Comparison of ENCODE assay signal across 38 cellular contexts in genomic region chr6:154637392-154637791, GRCh38.
"Had no signal": no experiment of that assay in that cellular context is flagged by ENCODE, and none has a peak within 500 bp of the region (broad histone marks: within the 10 kb centered on the region; RNA-seq: fewer than 3 reads in every experiment).

No MANE protein-coding gene starts in this region.

- H3K27ac ChIP-seq: body of pancreas, brain microvascular endothelial cell, breast epithelium, WERI-Rb-1 had no signal

- ATAC-seq: activated CD8-positive, alpha-beta T cell treated with anti-CD3 and anti-CD28 coated beads for 36 hours; activated naive CD4-positive, alpha-beta T cell treated with anti-CD3 and anti-CD28 coated beads, Interleukin-2, amount 50 U/mL, for 72 hours; activated naive CD8-positive, alpha-beta T cell treated with anti-CD3 and anti-CD28 coated beads, Interleukin-2, amount 50 U/mL, for 24 hours; activated T-cell treated with anti-CD3 and anti-CD28 coated beads, Interleukin-2, amount 50 U/mL, for 4 hours; activated T-cell treated with anti-CD3 and anti-CD28 coated beads, Interleukin-2, amount 50 U/mL, for 72 hours; activated T-helper 17 cell treated with anti-CD3 and anti-CD28 coated beads, Interleukin-2, amount 50 U/mL, for 72 hours; body of pancreas had no signal

- DNase-seq: activated B cell treated with CpG ODN at 0.5 μM for 24 hours; activated CD4-positive, alpha-beta memory T cell treated with anti-CD3 and anti-CD28 coated beads for 36 hours; activated CD4-positive, alpha-beta T cell treated with anti-CD3 and anti-CD28 coated beads for 4 hours; activated CD4-positive, alpha-beta T cell treated with anti-CD3 and anti-CD28 coated beads, Interleukin-2, amount 10 ng/mL, durations not matched to agents 24 days and 14 days; activated CD4-positive, alpha-beta T cell treated with anti-CD3 and anti-CD28 coated beads, Interleukin-2, amount 50 U/mL, for 1 hour; activated CD4-positive, alpha-beta T cell treated with anti-CD3 and anti-CD28 coated beads, Interleukin-2, amount 50 U/mL, for 4 hours; activated CD4-positive, CD25-positive, alpha-beta regulatory T cell treated with anti-CD3 and anti-CD28 coated beads, Interleukin-2, amount 50 U/mL, for 72 hours; activated CD8-positive, alpha-beta memory T cell treated with anti-CD3 and anti-CD28 coated beads, Interleukin-2, amount 50 U/mL, for 4 hours; activated CD8-positive, alpha-beta T cell treated with anti-CD3 and anti-CD28 coated beads for 36 hours; activated effector memory CD4-positive, alpha-beta T cell treated with anti-CD3 and anti-CD28 coated beads, Interleukin-2, amount 50 U/mL, for 16 hours; activated gamma-delta T cell treated with Interleukin-2 at 50 U/mL for 16 hours; activated naive CD4-positive, alpha-beta T cell; activated naive CD4-positive, alpha-beta T cell treated with anti-CD3 and anti-CD28 coated beads for 36 hours; activated naive CD4-positive, alpha-beta T cell treated with anti-CD3 and anti-CD28 coated beads, Interleukin-2, amount 50 U/mL, for 16 hours; activated naive CD8-positive, alpha-beta T cell treated with anti-CD3 and anti-CD28 coated beads, Interleukin-2, amount 10 ng/mL, durations not matched to agents 7 days and 5 days; activated naive CD8-positive, alpha-beta T cell treated with anti-CD3 and anti-CD28 coated beads, Interleukin-2, amount 50 U/mL, for 24 hours; activated T-cell treated with anti-CD3 and anti-CD28 coated beads for 4 hours; activated T-cell treated with anti-CD3 and anti-CD28 coated beads, Interleukin-2, amount 50 U/mL, for 1 hour; activated T-cell treated with anti-CD3 and anti-CD28 coated beads, Interleukin-2, amount 50 U/mL, for 4 hours; activated T-cell treated with anti-CD3 and anti-CD28 coated beads, Interleukin-2, amount 50 U/mL, for 72 hours; amniotic stem cell; aorta; body of pancreas; brain microvascular endothelial cell; central memory CD4-positive, alpha-beta T cell; T-helper 1 cell; T-helper 2 cell; T-helper 9 cell; WERI-Rb-1 had no signal

- H3K27me3 ChIP-seq: body of pancreas, brain microvascular endothelial cell, breast epithelium had no signal

- H3K4me3 ChIP-seq: body of pancreas, breast epithelium had no signal

- H3K36me3 ChIP-seq: brain microvascular endothelial cell, breast epithelium, WERI-Rb-1 had no signal

- H3K27ac Mint-ChIP-seq: activated B cell treated with CpG ODN at 0.5 μM for 24 hours; activated CD4-positive, alpha-beta memory T cell treated with anti-CD3 and anti-CD28 coated beads for 36 hours; activated CD4-positive, alpha-beta T cell treated with anti-CD3 and anti-CD28 coated beads, Interleukin-2, amount 10 ng/mL, durations not matched to agents 24 days and 14 days; activated CD8-positive, alpha-beta T cell treated with anti-CD3 and anti-CD28 coated beads for 36 hours; activated naive CD4-positive, alpha-beta T cell treated with anti-CD3 and anti-CD28 coated beads for 36 hours; activated naive CD4-positive, alpha-beta T cell treated with anti-CD3 and anti-CD28 coated beads, Interleukin-2, amount 50 U/mL, for 72 hours; activated naive CD8-positive, alpha-beta T cell treated with anti-CD3 and anti-CD28 coated beads, Interleukin-2, amount 10 ng/mL, durations not matched to agents 7 days and 5 days; activated naive CD8-positive, alpha-beta T cell treated with anti-CD3 and anti-CD28 coated beads, Interleukin-2, amount 50 U/mL, for 24 hours; activated T-cell treated with anti-CD3 and anti-CD28 coated beads, Interleukin-2, amount 50 U/mL, for 72 hours; activated T-helper 1 cell treated with anti-CD3 and anti-CD28 coated beads, Interleukin-12 subunit alpha, Interleukin-12 subunit beta, Interleukin-2, Interleukin-4 antibody, amounts not matched to agents 30 ng/mL and 10 ng/mL and 1 ng/mL, durations not matched to agents 14 hours and 24 hours and 36 hours; activated T-helper 17 cell treated with anti-CD3 and anti-CD28 coated beads, Interleukin-2, amount 50 U/mL, for 72 hours; T-helper 1 cell treated with Interleukin-12 subunit alpha and Interleukin-12 subunit beta and Interleukin-4 antibody, amounts not matched to agents 30 μg/mL and 1 μg/mL, for 36 hours; T-helper 2 cell treated with Interferon-gamma antibody and Interleukin-4, amounts not matched to agents 5 μg/mL and 100 μg/mL, for 36 hours had no signal

- H3K4me3 Mint-ChIP-seq: activated B cell treated with CpG ODN at 0.5 μM for 24 hours; activated CD4-positive, alpha-beta memory T cell treated with anti-CD3 and anti-CD28 coated beads for 36 hours; activated CD4-positive, alpha-beta T cell treated with anti-CD3 and anti-CD28 coated beads, Interleukin-2, amount 10 ng/mL, durations not matched to agents 24 days and 14 days; activated CD8-positive, alpha-beta T cell treated with anti-CD3 and anti-CD28 coated beads for 36 hours; activated naive CD4-positive, alpha-beta T cell treated with anti-CD3 and anti-CD28 coated beads for 36 hours; activated naive CD8-positive, alpha-beta T cell treated with anti-CD3 and anti-CD28 coated beads, Interleukin-2, amount 10 ng/mL, durations not matched to agents 7 days and 5 days; activated naive CD8-positive, alpha-beta T cell treated with anti-CD3 and anti-CD28 coated beads, Interleukin-2, amount 50 U/mL, for 24 hours; activated T-cell treated with anti-CD3 and anti-CD28 coated beads, Interleukin-2, amount 50 U/mL, for 4 hours; activated T-cell treated with anti-CD3 and anti-CD28 coated beads, Interleukin-2, amount 50 U/mL, for 72 hours; activated T-helper 1 cell treated with anti-CD3 and anti-CD28 coated beads, Interleukin-12 subunit alpha, Interleukin-12 subunit beta, Interleukin-2, Interleukin-4 antibody, amounts not matched to agents 30 ng/mL and 10 ng/mL and 1 ng/mL, durations not matched to agents 14 hours and 24 hours and 36 hours; activated T-helper 17 cell treated with anti-CD3 and anti-CD28 coated beads, Interleukin-2, amount 50 U/mL, for 72 hours; T-helper 1 cell treated with Interleukin-12 subunit alpha and Interleukin-12 subunit beta and Interleukin-4 antibody, amounts not matched to agents 30 μg/mL and 1 μg/mL, for 36 hours; T-helper 2 cell treated with Interferon-gamma antibody and Interleukin-4, amounts not matched to agents 5 μg/mL and 100 μg/mL, for 36 hours had no signal

- H3K27me3 Mint-ChIP-seq: activated CD4-positive, alpha-beta T cell treated with anti-CD3 and anti-CD28 coated beads, Interleukin-2, amount 10 ng/mL, durations not matched to agents 24 days and 14 days; activated naive CD8-positive, alpha-beta T cell treated with anti-CD3 and anti-CD28 coated beads, Interleukin-2, amount 10 ng/mL, durations not matched to agents 7 days and 5 days had no signal

- H3K4me1 ChIP-seq: body of pancreas, breast epithelium had no signal

- H3K36me3 Mint-ChIP-seq: activated CD4-positive, alpha-beta memory T cell treated with anti-CD3 and anti-CD28 coated beads for 36 hours; activated naive CD8-positive, alpha-beta T cell treated with anti-CD3 and anti-CD28 coated beads, Interleukin-2, amount 10 ng/mL, durations not matched to agents 7 days and 5 days had no signal

- H3K9me3 ChIP-seq: body of pancreas had no signal

- H3K4me1 Mint-ChIP-seq: activated B cell treated with CpG ODN at 0.5 μM for 24 hours; activated CD4-positive, alpha-beta T cell treated with anti-CD3 and anti-CD28 coated beads, Interleukin-2, amount 10 ng/mL, durations not matched to agents 24 days and 14 days; activated naive CD8-positive, alpha-beta T cell treated with anti-CD3 and anti-CD28 coated beads, Interleukin-2, amount 10 ng/mL, durations not matched to agents 7 days and 5 days; activated naive CD8-positive, alpha-beta T cell treated with anti-CD3 and anti-CD28 coated beads, Interleukin-2, amount 50 U/mL, for 24 hours; activated T-helper 17 cell treated with anti-CD3 and anti-CD28 coated beads, Interleukin-2, amount 50 U/mL, for 72 hours had no signal

- FAIRE-seq: astrocyte, colon, TTC549 had no signal

- H3K9me3 Mint-ChIP-seq: T-helper 2 cell treated with Interferon-gamma antibody and Interleukin-4, amounts not matched to agents 5 μg/mL and 100 μg/mL, for 36 hours had no signal
